ENCODE assay signal across 1 cellular context in the genomic region with DNA sequence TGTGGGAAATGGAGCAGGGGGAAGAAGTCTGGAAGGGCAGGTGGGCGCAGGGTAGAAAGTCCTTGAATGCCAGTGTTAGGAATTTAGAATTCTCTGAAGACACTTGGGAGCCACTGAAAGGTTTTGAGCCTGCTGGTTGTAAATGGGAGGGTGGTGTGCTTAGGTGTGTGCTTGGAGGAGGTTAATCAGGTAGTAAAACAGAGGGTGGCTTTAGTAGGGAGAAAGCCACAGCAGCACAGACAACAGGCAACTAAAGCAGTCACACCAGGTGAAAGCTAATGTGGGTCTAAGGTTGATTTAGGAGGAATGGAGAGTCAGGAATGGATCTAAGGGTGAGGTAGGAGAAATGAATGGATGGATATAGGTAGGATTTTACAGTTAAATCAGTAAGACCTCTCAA.
TF ChIP-seq lines count a peak whose summit lies in the region.

No MANE protein-coding gene starts in this region.

TF ChIP-seq in H1, 55 proteins besides CTCF, POLR2A, EP300 and RAD21:
- TF ChIP-seq BRCA1 (IDR thresholded peaks at IDR 0.05; ENCODE audit: low read depth, low read length) (no peak), NRF1 (IDR thresholded peaks at IDR 0.05; ENCODE audit: low read depth, low read length) (no peak), ZNF274 (IDR thresholded peaks at IDR 0.05; ENCODE audit: borderline replicate concordance, extremely low read depth, low read length) (no peak), CBX8 (IDR thresholded peaks at IDR 0.05; ENCODE audit: borderline replicate concordance, low read depth, low read length) (no peak), NANOG (IDR thresholded peaks at IDR 0.05; ENCODE audit: insufficient read depth, low read depth, low read length, poor library complexity, severe bottlenecking) (no peak), TEAD4 (IDR thresholded peaks at IDR 0.05; ENCODE audit: low read depth, low read length) (no peak), CTBP2 (IDR thresholded peaks at IDR 0.05; ENCODE audit: borderline replicate concordance, insufficient read depth, insufficient read length, low read length) (no peak), CHD2 (IDR thresholded peaks at IDR 0.05; ENCODE audit: low read length) (no peak), CBX5 (IDR thresholded peaks at IDR 0.05; ENCODE audit: low read depth, low read length) (no peak), HDAC2 (IDR thresholded peaks at IDR 0.05; ENCODE audit: borderline replicate concordance in 1 of 2, low read depth in 2 of 2, low read length in 2 of 2) (no peak), FOSL1 (IDR thresholded peaks at IDR 0.05; ENCODE audit: insufficient read depth, low read depth, low read length) (no peak)
